1 cellular context compared by ENCODE assay signal in the genomic region with DNA sequence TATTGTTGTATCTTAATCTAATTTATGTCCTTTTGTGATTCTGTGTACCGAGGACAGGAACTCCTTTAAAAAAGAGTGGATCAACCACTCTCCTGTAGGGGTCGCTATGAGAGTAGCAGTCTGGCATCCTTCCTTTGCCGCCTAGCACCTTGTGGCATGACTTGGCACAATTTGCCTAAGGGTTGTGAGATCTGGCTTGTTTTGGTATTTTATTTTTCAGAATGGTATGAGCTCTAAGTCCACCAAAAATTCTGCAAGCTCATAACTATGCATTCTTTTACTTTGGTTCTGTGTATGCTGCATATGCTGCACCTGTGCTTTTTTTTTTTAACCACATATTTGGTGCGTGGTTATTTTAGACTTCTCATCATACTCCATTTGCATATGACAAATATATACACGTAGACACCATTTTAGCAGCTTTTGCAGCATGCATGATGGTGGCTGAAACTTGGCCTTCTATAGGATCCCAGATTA.
TF ChIP-seq lines count a peak whose summit lies in the region.

No MANE protein-coding gene starts in this region.

TF ChIP-seq in WTC11, 78 proteins besides CTCF, POLR2A, EP300 and RAD21 (continued from another document):
- TF ChIP-seq IRF1 (CRISPR knock-in tag; IDR thresholded peaks at IDR 0.05), result no peak
- peak; percentile 98 for TF ChIP-seq NFE2L1 (CRISPR knock-in tag; IDR thresholded peaks at IDR 0.05)
- no peak for TF ChIP-seq RELA (CRISPR knock-in tag; IDR thresholded peaks at IDR 0.05; ENCODE audit: borderline replicate concordance)
